In the genomic region with DNA sequence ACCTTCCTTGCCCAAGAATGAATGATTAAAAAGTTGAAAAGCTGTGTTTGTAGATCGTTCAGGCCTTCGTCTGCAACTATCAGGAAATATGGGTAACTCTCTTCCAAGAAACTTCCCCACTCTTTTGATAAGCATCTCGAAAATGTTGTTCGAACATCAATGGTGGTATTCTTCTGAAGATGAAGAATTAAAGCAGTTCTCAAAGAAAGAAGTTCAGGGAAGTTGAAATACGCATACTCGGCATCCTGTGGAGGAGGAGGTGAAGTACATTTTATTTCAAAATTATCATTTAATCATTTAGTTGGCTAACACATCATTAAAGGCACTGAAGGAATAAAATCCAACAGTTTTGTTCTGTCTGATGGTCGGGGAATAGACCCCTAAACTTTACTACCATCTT, we compare ENCODE assay signal across 17 cellular contexts. TPM values are rescaled to one million over a fixed set of nuclear protein-coding genes. Genes with fewer than 3 reads are reported as not detected.
DNase-seq lines count a peak whose midpoint lies in the region; ATAC-seq lines count a peak whose summit lies in the region.
"Had no signal": no experiment of that assay in that cellular context is flagged by ENCODE, and none has a peak within 500 bp of the region (broad histone marks: within the 10 kb centered on the region; RNA-seq: fewer than 3 reads in every experiment).

No MANE protein-coding gene starts in this region.

- ATAC-seq in left colon (no peak), GM18519 (IDR thresholded peaks at IDR 0.05; ENCODE audit: low FRiP score, unreplicated experiment) (no peak)
- ATAC-seq: GM12878, HCT116 had no signal

- peaks cover 27% of the 10 kb centered on the region for H3K4me1 Mint-ChIP-seq in T-helper 2 cell treated with Interferon-gamma antibody and Interleukin-4, amounts not matched to agents 5 μg/mL and 100 μg/mL, for 36 hours (ENCODE audit: low read depth)
- H3K4me1 Mint-ChIP-seq in activated naive CD4-positive, alpha-beta T cell treated with anti-CD3 and anti-CD28 coated beads, Interleukin-2, amount 50 U/mL, for 24 hours: peaks cover 38% of the 10 kb centered on the region
- peaks cover 11% of the 10 kb centered on the region for H3K4me1 Mint-ChIP-seq in activated T-helper 2 cell treated with anti-CD3 and anti-CD28 coated beads, Interferon-gamma antibody, Interleukin-2, Interleukin-4, amounts not matched to agents 10 μg/mL and 5 μg/mL and 100 μg/mL, durations not matched to agents 14 hours and 24 hours and 36 hours (ENCODE audit: low read depth)

- H3K9me3 Mint-ChIP-seq in T-helper 2 cell treated with Interferon-gamma antibody and Interleukin-4, amounts not matched to agents 5 μg/mL and 100 μg/mL, for 36 hours: no peaks in the 10 kb centered on the region
- no peaks in the 10 kb centered on the region for H3K9me3 Mint-ChIP-seq in activated naive CD4-positive, alpha-beta T cell treated with anti-CD3 and anti-CD28 coated beads, Interleukin-2, amount 50 U/mL, for 24 hours
- no peaks in the 10 kb centered on the region for H3K9me3 Mint-ChIP-seq in activated T-helper 2 cell treated with anti-CD3 and anti-CD28 coated beads, Interferon-gamma antibody, Interleukin-2, Interleukin-4, amounts not matched to agents 10 μg/mL and 5 μg/mL and 100 μg/mL, durations not matched to agents 14 hours and 24 hours and 36 hours

- peak overlapping the region; percentile 73 for H3K27ac Mint-ChIP-seq in T-helper 2 cell treated with Interferon-gamma antibody and Interleukin-4, amounts not matched to agents 5 μg/mL and 100 μg/mL, for 36 hours
- H3K27ac Mint-ChIP-seq in activated naive CD4-positive, alpha-beta T cell treated with anti-CD3 and anti-CD28 coated beads, Interleukin-2, amount 50 U/mL, for 24 hours: peak overlapping the region; percentile 92
- H3K27ac Mint-ChIP-seq in activated T-helper 2 cell treated with anti-CD3 and anti-CD28 coated beads, Interferon-gamma antibody, Interleukin-2, Interleukin-4, amounts not matched to agents 10 μg/mL and 5 μg/mL and 100 μg/mL, durations not matched to agents 14 hours and 24 hours and 36 hours: peak overlapping the region; percentile 86

- peaks cover 55% of the 10 kb centered on the region for H3K36me3 Mint-ChIP-seq in T-helper 2 cell treated with Interferon-gamma antibody and Interleukin-4, amounts not matched to agents 5 μg/mL and 100 μg/mL, for 36 hours (ENCODE audit: low read depth)
- H3K36me3 Mint-ChIP-seq in activated naive CD4-positive, alpha-beta T cell treated with anti-CD3 and anti-CD28 coated beads, Interleukin-2, amount 50 U/mL, for 24 hours: peaks cover 27% of the 10 kb centered on the region
- peaks cover 55% of the 10 kb centered on the region for H3K36me3 Mint-ChIP-seq in activated T-helper 2 cell treated with anti-CD3 and anti-CD28 coated beads, Interferon-gamma antibody, Interleukin-2, Interleukin-4, amounts not matched to agents 10 μg/mL and 5 μg/mL and 100 μg/mL, durations not matched to agents 14 hours and 24 hours and 36 hours (ENCODE audit: low read depth)

- intact Hi-C loops in activated T-helper 2 cell treated with anti-CD3 and anti-CD28 coated beads, Interferon-gamma antibody, Interleukin-2, Interleukin-4, amounts not matched to agents 10 μg/mL and 5 μg/mL and 100 μg/mL, durations not matched to agents 14 hours and 24 hours and 36 hours (cut with micrococcal nuclease): no loop called here
- intact Hi-C loops in left colon (cut with DNase I, micrococcal nuclease): no loop called here

- H3K27me3 Mint-ChIP-seq in T-helper 2 cell treated with Interferon-gamma antibody and Interleukin-4, amounts not matched to agents 5 μg/mL and 100 μg/mL, for 36 hours (ENCODE audit: low read depth): no peaks in the 10 kb centered on the region
- H3K27me3 Mint-ChIP-seq in activated naive CD4-positive, alpha-beta T cell treated with anti-CD3 and anti-CD28 coated beads, Interleukin-2, amount 50 U/mL, for 24 hours: no peaks in the 10 kb centered on the region
- no peaks in the 10 kb centered on the region for H3K27me3 Mint-ChIP-seq in activated T-helper 2 cell treated with anti-CD3 and anti-CD28 coated beads, Interferon-gamma antibody, Interleukin-2, Interleukin-4, amounts not matched to agents 10 μg/mL and 5 μg/mL and 100 μg/mL, durations not matched to agents 14 hours and 24 hours and 36 hours (ENCODE audit: low read depth)

- no peak for DNase-seq in T-helper 2 cell treated with Interferon-gamma antibody and Interleukin-4, amounts not matched to agents 5 μg/mL and 100 μg/mL, for 36 hours (ENCODE audit: low spot score)
- DNase-seq in T-helper 2 cell: no peak
- no peak for DNase-seq in activated naive CD4-positive, alpha-beta T cell (lab: John Stamatoyannopoulos, UW)
- DNase-seq in activated T-helper 2 cell treated with anti-CD3 and anti-CD28 coated beads, Interferon-gamma antibody, Interleukin-2, Interleukin-4, amounts not matched to agents 10 μg/mL and 5 μg/mL and 100 μg/mL, durations not matched to agents 14 hours and 24 hours and 36 hours (ENCODE audit: low spot score): no peak
- no peak for DNase-seq in left colon
- DNase-seq in glomerular visceral epithelial cell (ENCODE audit: extremely low spot score): no peak
- DNase-seq: 8988T, Kasumi-1, NCI-H1417 treated with DMSO at 0.1 percent for 48 hours, NCI-H2029, NCI-H510A, NCI-H82 had no signal

- H3K4me3 Mint-ChIP-seq in T-helper 2 cell treated with Interferon-gamma antibody and Interleukin-4, amounts not matched to agents 5 μg/mL and 100 μg/mL, for 36 hours: peak overlapping the region; percentile 70
- H3K4me3 Mint-ChIP-seq in activated naive CD4-positive, alpha-beta T cell treated with anti-CD3 and anti-CD28 coated beads, Interleukin-2, amount 50 U/mL, for 24 hours: peak overlapping the region; percentile 72
- H3K4me3 Mint-ChIP-seq in activated T-helper 2 cell treated with anti-CD3 and anti-CD28 coated beads, Interferon-gamma antibody, Interleukin-2, Interleukin-4, amounts not matched to agents 10 μg/mL and 5 μg/mL and 100 μg/mL, durations not matched to agents 14 hours and 24 hours and 36 hours (ENCODE audit: low read depth): peak overlapping the region; percentile 65

RNA-seq across cellular contexts. Expression of gene DDX60, which starts 12.1 kb away (rescaled TPM):
- 5.3 and 5.6 TPM in 2 replicates for total RNA-seq in activated T-helper 2 cell treated with anti-CD3 and anti-CD28 coated beads, Interferon-gamma antibody, Interleukin-2, Interleukin-4, amounts not matched to agents 10 μg/mL and 5 μg/mL and 100 μg/mL, durations not matched to agents 14 hours and 24 hours and 36 hours
- total RNA-seq in left colon: 10 to 100 TPM; 76.1 to 98.5 TPM
- total RNA-seq: G401 had no signal

Comparison
In these comparisons a context has a peak if more than half of its experiments do, and no peak if none do; other contexts are left out.
1. RNA of gene DDX60, which starts 12.1 kb away (total RNA-seq): 76.1 to 98.5 TPM in left colon; 5.3 to 5.6 TPM in activated T-helper 2 cell treated with anti-CD3 and anti-CD28 coated beads, Interferon-gamma antibody, Interleukin-2, Interleukin-4, amounts not matched to agents 10 μg/mL and 5 μg/mL and 100 μg/mL, durations not matched to agents 14 hours and 24 hours and 36 hours; every median in the first group is over 10 times any median in the second.
2. Peak in every context shown above with its lines, with median percentiles within 50 percentile points of each other: H3K27ac Mint-ChIP-seq and H3K4me3 Mint-ChIP-seq.